ENCODE assay signal across 8 cellular contexts in genomic region chr12:124369055-124369900, GRCh38.
DNase-seq lines count a peak whose midpoint lies in the region; ATAC-seq and TF ChIP-seq lines count a peak whose summit lies in the region.
"Had no signal": no experiment of that assay in that cellular context is flagged by ENCODE, and none has a peak within 500 bp of the region (broad histone marks: within the 10 kb centered on the region; RNA-seq: fewer than 3 reads in every experiment).

No MANE protein-coding gene starts in this region.

- WGBS in esophagus muscularis mucosa, result 9% methylated on average over 13 of the region's 41 CpGs

- POLR2A ChIA-PET in Panc1 (lab: Charles Lee), result no interaction called here

- H3K9ac ChIP-seq in mucosa of stomach (ENCODE audit: low read length), result peak overlapping the region; percentile 50

- TF ChIP-seq POLR2A in esophagus muscularis mucosa (IDR thresholded peaks at IDR 0.05; ENCODE audit: low read depth), result no peak
- TF ChIP-seq POLR2A in uterus (IDR thresholded peaks at IDR 0.05), result peak in 1 of 2 donors; percentile 32

- ATAC-seq in Panc1, result peak; percentile 76
- ATAC-seq: natural killer cell had no signal

- peaks cover 80% of the 10 kb centered on the region for H3K4me1 ChIP-seq in Panc1 (ENCODE audit: control insufficient read depth, insufficient read depth, low read length)
- H3K4me1 ChIP-seq in esophagus muscularis mucosa, result peaks cover 67 to 86% (median 81%) of the 10 kb centered on the region in 4 donors
- H3K4me1 ChIP-seq in mucosa of stomach (ENCODE audit: control insufficient read depth, insufficient read depth, low read length), result peaks cover 40% of the 10 kb centered on the region
- peaks cover 13 to 24% of the 10 kb centered on the region in 2 donors for H3K4me1 ChIP-seq in uterus

- in situ Hi-C loops in Panc1 (cut with HindIII; ENCODE audit: low pct_unique_long_range_greater_than_20kb, low sequenced_read_pairs), result no loop called here

- H3K4me3 ChIP-seq in Panc1 (ENCODE audit: low read depth in 2 of 2, low read length in 2 of 2), result no peak overlapping the region
- H3K4me3 ChIP-seq in esophagus muscularis mucosa, result peak overlapping the region in 3 of 4 donors; percentile 8 to 23 (median 15)
- no peak overlapping the region for H3K4me3 ChIP-seq in mucosa of stomach (ENCODE audit: low read length)
- no peak overlapping the region for H3K4me3 ChIP-seq in uterus

- H3K27me3 ChIP-seq in Panc1 (ENCODE audit: control insufficient read depth, insufficient read depth, low read length) (no peaks in the 10 kb centered on the region), esophagus muscularis mucosa (no peaks in the 10 kb centered on the region), mucosa of stomach (ENCODE audit: control insufficient read depth, insufficient read depth, low read length) (no peaks in the 10 kb centered on the region), uterus (no peaks in the 10 kb centered on the region)

- TF ChIP-seq EP300 in esophagus muscularis mucosa (IDR thresholded peaks at IDR 0.05), result peak; percentile 47

- peaks cover 4% of the 10 kb centered on the region; the same call in 1 of the 2 replicates for H3K36me3 ChIP-seq in Panc1 (ENCODE audit: control insufficient read depth, insufficient read depth, low read length)
- H3K36me3 ChIP-seq in esophagus muscularis mucosa, result peaks cover 14 to 75% (median 52%) of the 10 kb centered on the region in 4 donors
- peaks cover 5% of the 10 kb centered on the region for H3K36me3 ChIP-seq in mucosa of stomach (ENCODE audit: control insufficient read depth, insufficient read depth, low read length)
- H3K36me3 ChIP-seq in uterus, result no peaks in the 10 kb centered on the region

- DNase-seq in Panc1 (ENCODE audit: low read depth, low spot score), result no peak
- no peak for DNase-seq in esophagus muscularis mucosa (ENCODE audit: extremely low spot score)
- DNase-seq in uterus, result peak; percentile 92 to 96
- no peak for DNase-seq in NCI-H524 treated with DMSO at 0.1 percent for 48 hours (lab: John Stamatoyannopoulos, UW)
- DNase-seq in OCI-M1 (lab: John Stamatoyannopoulos, UW), result no peak
- no peak for DNase-seq in activated CD4-positive, CD25-positive, alpha-beta regulatory T cell treated with anti-CD3 and anti-CD28 coated beads, Interleukin-2, amount 50 U/mL, for 72 hours
- DNase-seq: natural killer cell had no signal

- BruUV-seq in Panc1 (replicated peaks; lab: Mats Ljungman, UMichigan), result no TSS peak

- TF ChIP-seq CTCF in Panc1 (IDR thresholded peaks at IDR 0.05), result no peak
- TF ChIP-seq CTCF in esophagus muscularis mucosa (IDR thresholded peaks at IDR 0.05), result peak; percentile 24 to 65 (median 35)
- TF ChIP-seq CTCF in uterus (IDR thresholded peaks at IDR 0.05), result peak; percentile 26 to 90 (median 55)

- CTCF ChIA-PET in Panc1 (lab: Charles Lee), result no interaction called here

- intact Hi-C loops in Panc1 (cut with micrococcal nuclease; ENCODE audit: unreplicated experiment), result no loop called here
- intact Hi-C loops in esophagus muscularis mucosa (cut with DNase I), result no loop called here
- intact Hi-C loops in uterus (cut with DNase I; ENCODE audit: low total_unique reads), result no loop called here

- peak overlapping the region; percentile 86 for H3K27ac ChIP-seq in Panc1 (ENCODE audit: low read length)
- peak overlapping the region; percentile 86 to 92 (median 89) for H3K27ac ChIP-seq in esophagus muscularis mucosa (replicated peaks in 1 of 4)
- H3K27ac ChIP-seq in uterus, result peak overlapping the region; percentile 91

- H3K9me3 ChIP-seq in Panc1 (ENCODE audit: control insufficient read depth, insufficient read depth, low read depth, low read length) (no peaks in the 10 kb centered on the region), esophagus muscularis mucosa (no peaks in the 10 kb centered on the region), mucosa of stomach (ENCODE audit: control insufficient read depth, low read length) (no peaks in the 10 kb centered on the region), uterus (no peaks in the 10 kb centered on the region)

Comparison
In these comparisons a context has a peak if more than half of its experiments do, and no peak if none do; other contexts are left out.
1. DNase-seq: peak in uterus (2 of 2); none in Panc1 (single experiment), esophagus muscularis mucosa (single experiment), NCI-H524 treated with DMSO at 0.1 percent for 48 hours (single experiment), OCI-M1 (single experiment) and activated CD4-positive, CD25-positive, alpha-beta regulatory T cell treated with anti-CD3 and anti-CD28 coated beads, Interleukin-2, amount 50 U/mL, for 72 hours (single experiment).
2. H3K4me3 ChIP-seq: peak in esophagus muscularis mucosa (3 of 4); none in Panc1 (0 of 2), mucosa of stomach (single experiment) and uterus (0 of 2).
3. Peak in every context shown above with its lines, with median percentiles within 50 percentile points of each other: H3K27ac ChIP-seq.